ENCODE assay signal across 20 cellular contexts in the genomic region with DNA sequence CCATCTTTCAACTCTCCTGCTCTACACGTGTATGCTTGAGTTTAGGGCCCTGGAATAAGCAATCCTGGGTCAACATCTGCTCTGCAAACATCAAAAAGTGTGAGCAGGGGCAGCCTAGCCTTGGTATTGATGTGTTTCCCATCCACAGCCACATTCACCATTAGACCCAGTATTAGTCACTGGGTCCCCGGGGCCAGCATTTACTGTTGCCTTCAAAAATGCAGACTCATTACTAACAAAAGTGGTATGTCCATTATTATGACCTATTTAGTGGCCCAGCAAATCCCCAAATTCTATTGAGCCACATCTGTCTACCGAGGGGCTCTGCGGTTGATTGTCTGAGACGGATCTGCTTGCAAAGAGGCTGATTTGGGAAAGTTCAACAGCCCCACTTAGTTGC.
"Had no signal": no experiment of that assay in that cellular context is flagged by ENCODE, and none has a peak within 500 bp of the region (broad histone marks: within the 10 kb centered on the region; RNA-seq: fewer than 3 reads in every experiment).

No MANE protein-coding gene starts in this region.

- H3K4me1 ChIP-seq: gastrocnemius medialis, pancreas, spleen, thyroid gland had no signal

- ATAC-seq: activated CD8-positive, alpha-beta T cell treated with anti-CD3 and anti-CD28 coated beads for 36 hours; gastrocnemius medialis; mucosa of descending colon; pancreas; sciatic nerve; stimulated activated memory B cell treated with anti-CD40 and anti-IgM and Interleukin-4, amounts not matched to agents 10 μg/mL and 1 μg/mL and 100 μg/mL, for 72 hours had no signal

- H3K36me3 ChIP-seq: gastrocnemius medialis, pancreas, spleen, thyroid gland, uterus had no signal

- H3K27ac ChIP-seq: coronary artery, gastrocnemius medialis, pancreas, spleen, thyroid gland, uterus had no signal

- DNase-seq: activated CD4-positive, alpha-beta T cell treated with anti-CD3 and anti-CD28 coated beads, Interleukin-2, amount 10 ng/mL, durations not matched to agents 24 days and 14 days; activated CD8-positive, alpha-beta T cell treated with anti-CD3 and anti-CD28 coated beads for 36 hours; activated naive CD4-positive, alpha-beta T cell treated with Interleukin-2 at 50 U/mL for 16 hours; activated naive CD8-positive, alpha-beta T cell treated with anti-CD3 and anti-CD28 coated beads, Interleukin-2, amount 10 ng/mL, durations not matched to agents 7 days and 5 days; activated T-cell treated with anti-CD3 and anti-CD28 coated beads, Interleukin-2, amount 50 U/mL, for 24 hours; erythroblast; gastrocnemius medialis; head of caudate nucleus; mucosa of descending colon; naive B cell; pancreas; spleen; stimulated activated CD4-positive, alpha-beta T cell treated with anti-CD3 and anti-CD28 coated beads, Interleukin-4, amount 100 ng/mL, for 4 hours; T-helper 1 cell; T-helper 9 cell; thyroid gland; uterus had no signal

- H3K27me3 ChIP-seq: gastrocnemius medialis, pancreas, spleen, thyroid gland, uterus had no signal

- H3K4me3 ChIP-seq: coronary artery, gastrocnemius medialis, mucosa of descending colon, pancreas, spleen, thyroid gland, uterus had no signal

- H3K9me3 ChIP-seq: gastrocnemius medialis, mucosa of descending colon, pancreas, spleen, thyroid gland, uterus had no signal
